1 cellular context compared by ENCODE assay signal in genomic region chr3:67646586-67647234, GRCh38.
TF ChIP-seq lines count a peak whose summit lies in the region.

No MANE protein-coding gene starts in this region.

TF ChIP-seq in HCT116, 20 proteins besides CTCF, POLR2A, EP300 and RAD21 (continued from another document):
- no peak for TF ChIP-seq ZNF274 (IDR thresholded peaks at IDR 0.05; ENCODE audit: low read depth, low read length)
- TF ChIP-seq EZH2phosphoT487 (IDR thresholded peaks at IDR 0.05; ENCODE audit: borderline replicate concordance) = no peak
- no peak for TF ChIP-seq ATF3 (IDR thresholded peaks at IDR 0.05)
- TF ChIP-seq ZFX (IDR thresholded peaks at IDR 0.05) = no peak
- no peak for TF ChIP-seq SP1 (IDR thresholded peaks at IDR 0.05; ENCODE audit: low read depth)
TF ChIP-seq in HCT116: peak in this region for 0.
